ENCODE assay signal across 11 cellular contexts in genomic region chr5:29777373-29777772, GRCh38.
"Had no signal": no experiment of that assay in that cellular context is flagged by ENCODE, and none has a peak within 500 bp of the region (broad histone marks: within the 10 kb centered on the region; RNA-seq: fewer than 3 reads in every experiment).

No MANE protein-coding gene starts in this region.

- H3K36me3 ChIP-seq: HAP-1 had no signal

- H3K4me1 ChIP-seq: HAP-1 had no signal

- H3K27ac ChIP-seq: GM23248 had no signal

- H3K4me2 ChIP-seq: GM23338 had no signal

- H3K9ac ChIP-seq: GM23248 had no signal

- H2AFZ ChIP-seq: GM23248, GM23338 had no signal

- H3K4me3 ChIP-seq: GM23248, GM23338, HAP-1 had no signal

- H3K9me3 ChIP-seq: HAP-1 had no signal

- ATAC-seq: GM23338, HCT116 had no signal

- FAIRE-seq: H1, H54 had no signal

- DNase-seq: GM23248, GOT3, H7, H9, HCEC 1CT, HFFc6 had no signal
